8 cellular contexts compared by ENCODE assay signal in genomic region chr18:76476665-76477561, GRCh38. TPM values are rescaled to one million over a fixed set of nuclear protein-coding genes. Genes with fewer than 3 reads are reported as not detected.
DNase-seq lines count a peak whose midpoint lies in the region; TF ChIP-seq lines count a peak whose summit lies in the region.

No MANE protein-coding gene starts in this region.

- DNase-seq in Calu3 = peak; percentile 44
- peak; percentile 72 for DNase-seq in HFF-Myc (ENCODE audit: extremely low read depth, low read depth)
- DNase-seq in RPMI7951 (ENCODE audit: low read depth) = peak; percentile 79
- peak; percentile 96 for DNase-seq in fibroblast of mammary gland (ENCODE audit: low read depth)
- no peak for DNase-seq in progenitor cell of endocrine pancreas (ENCODE audit: low spot score, unreplicated experiment)
- no peak for DNase-seq in SHP77 treated with DMSO at 0.1 percent for 48 hours (lab: John Stamatoyannopoulos, UW)
- DNase-seq in cortex of kidney (lab: John Stamatoyannopoulos, UW) = no peak
- DNase-seq in T-helper 2 cell = no peak

- peak overlapping the region; percentile 77 for H3K27ac Mint-ChIP-seq in Calu3 (ENCODE audit: unreplicated experiment)
- H3K27ac Mint-ChIP-seq in progenitor cell of endocrine pancreas = peak overlapping the region; percentile 63

- TSS peak; percentile 5 for BruUV-seq in Calu3 (replicated peaks; lab: Mats Ljungman, UMichigan)

- H3K4me3 ChIP-seq in HFF-Myc (replicated peaks; ENCODE audit: low read depth, low read length) (peak overlapping the region; percentile 35), fibroblast of mammary gland (ENCODE audit: control insufficient read depth, low read depth, low read length) (peak overlapping the region; percentile 41)

- no peak for TF ChIP-seq CTCF in Calu3 (IDR thresholded peaks at IDR 0.05; ENCODE audit: unreplicated experiment)
- no peak for TF ChIP-seq CTCF in HFF-Myc (IDR thresholded peaks at IDR 0.05; ENCODE audit: low read depth, low read length, missing control alignments)
- TF ChIP-seq CTCF in fibroblast of mammary gland (conservative IDR thresholded peaks at IDR 0.05; ENCODE audit: control insufficient read depth, insufficient read depth, low read depth, low read length) = no peak
- TF ChIP-seq CTCF in progenitor cell of endocrine pancreas (IDR thresholded peaks at IDR 0.05; ENCODE audit: unreplicated experiment) = no peak

- H3K9me3 Mint-ChIP-seq in Calu3 (ENCODE audit: low read depth, unreplicated experiment) = no peaks in the 10 kb centered on the region
- no peaks in the 10 kb centered on the region for H3K9me3 Mint-ChIP-seq in progenitor cell of endocrine pancreas (ENCODE audit: low read depth)

- intact Hi-C loops in Calu3 (cut with micrococcal nuclease; ENCODE audit: unreplicated experiment) = loop anchor here (2.0 kb wide), 1 partner anchor 26 kb away; no protein-coding TSS in a partner anchor

- H3K4me3 Mint-ChIP-seq in Calu3 (ENCODE audit: low read depth, unreplicated experiment) (peak overlapping the region; percentile 61), progenitor cell of endocrine pancreas (ENCODE audit: low read depth) (no peak overlapping the region)

- H3K36me3 Mint-ChIP-seq in Calu3 (ENCODE audit: insufficient read depth, unreplicated experiment) (peaks cover 7% of the 10 kb centered on the region), progenitor cell of endocrine pancreas (ENCODE audit: insufficient read depth) (peaks cover 14% of the 10 kb centered on the region)

- H3K4me1 Mint-ChIP-seq in Calu3 (ENCODE audit: low read depth, unreplicated experiment) = peaks cover 21% of the 10 kb centered on the region
- peaks cover 23% of the 10 kb centered on the region for H3K4me1 Mint-ChIP-seq in progenitor cell of endocrine pancreas (ENCODE audit: low read depth)

- CTCF ChIA-PET in Calu3 (lab: Charles Lee) = interaction anchor here (0.6 kb wide), 1 partner anchor 25 kb away, joined by 5 read pairs; no protein-coding TSS in a partner anchor

- H3K27me3 Mint-ChIP-seq in Calu3 (ENCODE audit: unreplicated experiment) = no peaks in the 10 kb centered on the region
- no peaks in the 10 kb centered on the region for H3K27me3 Mint-ChIP-seq in progenitor cell of endocrine pancreas

RNA-seq across cellular contexts. Expression of gene ZNF516, which starts 18.1 kb away (rescaled TPM):
- total RNA-seq in Calu3 (2022) (41.6 and 44.2 TPM in 2 replicates), progenitor cell of endocrine pancreas (106 and 108 TPM in 2 replicates)
- 4.1 and 4.9 TPM in 2 replicates for total RNA-seq in RPMI7951 (2014; rRNA removed; shearing (Covaris generic))

Comparison
In these comparisons a context has a peak if more than half of its experiments do, and no peak if none do; other contexts are left out.
1. DNase-seq: peak in Calu3 (single experiment), HFF-Myc (single experiment), RPMI7951 (single experiment) and fibroblast of mammary gland (single experiment); none in progenitor cell of endocrine pancreas (single experiment), SHP77 treated with DMSO at 0.1 percent for 48 hours (single experiment), cortex of kidney (single experiment) and T-helper 2 cell (0 of 5).